In genomic region chr10:79267449-79267848, GRCh38 we compare ENCODE assay signal across 8 cellular contexts.
DNase-seq lines count a peak whose midpoint lies in the region; ATAC-seq and TF ChIP-seq lines count a peak whose summit lies in the region.
"Had no signal": no experiment of that assay in that cellular context is flagged by ENCODE, and none has a peak within 500 bp of the region (broad histone marks: within the 10 kb centered on the region; RNA-seq: fewer than 3 reads in every experiment).

No MANE protein-coding gene starts in this region.

- H3K4me3 ChIP-seq in adipocyte (ENCODE audit: low read length), result no peak overlapping the region
- no peak overlapping the region for H3K4me3 ChIP-seq in left lung
- H3K4me3 ChIP-seq in lower leg skin (ENCODE audit: low read depth, poor library complexity, severe bottlenecking), result no peak overlapping the region

- intact Hi-C loops in left lung (cut with DNase I), result no loop called here
- intact Hi-C loops in lower leg skin (cut with DNase I; ENCODE audit: low total_unique reads), result no loop called here

- H3K4me1 ChIP-seq in adipocyte (ENCODE audit: control insufficient read depth, insufficient read depth, low read length), result peaks cover 38% of the 10 kb centered on the region
- H3K4me1 ChIP-seq in left lung, result peaks cover 22 to 99% of the 10 kb centered on the region in 2 donors

- no peaks in the 10 kb centered on the region for H3K27me3 ChIP-seq in adipocyte (replicated peaks; ENCODE audit: control insufficient read depth, insufficient read depth, low read length)
- no peaks in the 10 kb centered on the region for H3K27me3 ChIP-seq in left lung

- peak overlapping the region; percentile 59 for H3K9ac ChIP-seq in adipocyte (ENCODE audit: low read length)

- peak; percentile 17 for ATAC-seq in GM19351 (IDR thresholded peaks at IDR 0.05; ENCODE audit: unreplicated experiment)
- ATAC-seq in left lung, result no peak
- no peak for ATAC-seq in GM21381 (IDR thresholded peaks at IDR 0.05; ENCODE audit: unreplicated experiment)

- peaks cover 43% of the 10 kb centered on the region for H3K36me3 ChIP-seq in adipocyte (ENCODE audit: control insufficient read depth, insufficient read depth, low read length, severe bottlenecking)
- H3K36me3 ChIP-seq in left lung, result peaks cover 0 to 8% of the 10 kb centered on the region in 2 donors

- DNase-seq in adipocyte (ENCODE audit: low read depth), result no peak
- DNase-seq in left lung, result no peak
- no peak for DNase-seq in substantia nigra (lab: John Stamatoyannopoulos, UW)
- no peak for DNase-seq in lower leg skin (ENCODE audit: low spot score in 2 of 2)
- no peak for DNase-seq in MV-4-11 (lab: John Stamatoyannopoulos, UW)
- DNase-seq: stimulated activated CD4-positive, alpha-beta T cell treated with anti-CD3 and anti-CD28 coated beads, Interleukin-12 subunit alpha, Interleukin-12 subunit beta, amount 100 ng/mL, for 4 hours had no signal

- no peak for TF ChIP-seq POLR2A in lower leg skin (IDR thresholded peaks at IDR 0.05)

- H3K9me3 ChIP-seq in adipocyte (ENCODE audit: control insufficient read depth, low read length), result no peaks in the 10 kb centered on the region
- no peaks in the 10 kb centered on the region for H3K9me3 ChIP-seq in left lung

- TF ChIP-seq CTCF in left lung (IDR thresholded peaks at IDR 0.05) (no peak), lower leg skin (IDR thresholded peaks at IDR 0.05) (no peak)

- H3K27ac ChIP-seq in left lung (peak overlapping the region; percentile 87 to 92), substantia nigra (ENCODE audit: low read depth, low read length, poor library complexity, severe bottlenecking) (peak overlapping the region; percentile 86)

- 76 to 97% methylated on average over 2 of the region's 2 CpGs for WGBS in lower leg skin, 2 donors
